22 cellular contexts compared by ENCODE assay signal in the genomic region with DNA sequence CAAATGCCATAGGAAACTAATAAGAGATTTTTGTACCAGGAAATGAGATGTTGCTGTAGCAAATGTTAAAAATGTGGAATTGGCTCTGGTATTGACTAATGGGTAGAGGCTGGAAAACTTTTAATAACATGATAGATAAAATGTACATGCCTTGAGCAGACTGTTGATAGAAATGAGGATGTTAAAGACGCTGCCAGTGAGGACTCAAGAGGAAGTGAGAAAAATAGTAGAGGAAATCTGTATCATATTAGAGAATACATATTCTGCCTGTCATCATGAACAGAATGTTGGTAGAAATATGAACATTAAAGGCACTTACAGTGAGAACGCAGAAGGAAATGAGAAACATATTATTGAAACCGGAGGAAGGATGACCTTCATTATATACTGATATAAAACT.
"Had no signal": no experiment of that assay in that cellular context is flagged by ENCODE, and none has a peak within 500 bp of the region (broad histone marks: within the 10 kb centered on the region; RNA-seq: fewer than 3 reads in every experiment).

No MANE protein-coding gene starts in this region.

- H3K27ac ChIP-seq: foreskin keratinocyte, hepatocyte, left ventricle myocardium inferior, lower lobe of right lung, neutrophil, psoas muscle, right lobe of liver, tibial artery, upper lobe of right lung, vagina had no signal

- H3K27me3 ChIP-seq: foreskin keratinocyte, hepatocyte, neutrophil, right lobe of liver, tibial artery, upper lobe of right lung, vagina had no signal

- H3K36me3 ChIP-seq: left ventricle myocardium inferior, lower lobe of right lung, neutrophil, right lobe of liver, tibial artery, upper lobe of right lung, vagina had no signal

- H3K4me2 ChIP-seq: hepatocyte had no signal

- ATAC-seq: foreskin keratinocyte; left cardiac atrium; lower lobe of right lung; naive thymus-derived CD8-positive, alpha-beta T cell; psoas muscle; right lobe of liver; stimulated activated effector memory CD8-positive, alpha-beta T cell treated with anti-CD3 and anti-CD28 coated beads, Interleukin-12 subunit alpha, Interleukin-12 subunit beta, amount 100 ng/mL, for 72 hours; upper lobe of right lung had no signal

- H3K27me3 Mint-ChIP-seq: naive thymus-derived CD8-positive, alpha-beta T cell; stimulated activated naive CD8-positive, alpha-beta T cell treated with anti-CD3 and anti-CD28 coated beads, Interleukin-15, Interleukin-2, amounts not matched to agents 100 ng/mL and 50 ng/mL, for 24 hours had no signal

- H3K4me3 Mint-ChIP-seq: endodermal cell; naive thymus-derived CD8-positive, alpha-beta T cell; stimulated activated effector memory CD8-positive, alpha-beta T cell treated with anti-CD3 and anti-CD28 coated beads, Interleukin-12 subunit alpha, Interleukin-12 subunit beta, amount 100 ng/mL, for 72 hours; stimulated activated naive CD8-positive, alpha-beta T cell treated with anti-CD3 and anti-CD28 coated beads, Interleukin-15, Interleukin-2, amounts not matched to agents 100 ng/mL and 50 ng/mL, for 24 hours had no signal

- H3K27ac Mint-ChIP-seq: endodermal cell; naive thymus-derived CD8-positive, alpha-beta T cell; stimulated activated effector memory CD8-positive, alpha-beta T cell treated with anti-CD3 and anti-CD28 coated beads, Interleukin-12 subunit alpha, Interleukin-12 subunit beta, amount 100 ng/mL, for 72 hours; stimulated activated naive CD8-positive, alpha-beta T cell treated with anti-CD3 and anti-CD28 coated beads, Interleukin-15, Interleukin-2, amounts not matched to agents 100 ng/mL and 50 ng/mL, for 24 hours had no signal

- H3K4me1 ChIP-seq: foreskin keratinocyte, left ventricle myocardium inferior, lower lobe of right lung, psoas muscle, right lobe of liver, tibial artery, upper lobe of right lung, vagina had no signal

- H3K4me3 ChIP-seq: hepatocyte, left ventricle myocardium inferior, lower lobe of right lung, psoas muscle, right lobe of liver, tibial artery, upper lobe of right lung, vagina had no signal

- H3K79me2 ChIP-seq: hepatocyte had no signal

- H3K36me3 Mint-ChIP-seq: naive thymus-derived CD8-positive, alpha-beta T cell; stimulated activated effector memory CD8-positive, alpha-beta T cell treated with anti-CD3 and anti-CD28 coated beads, Interleukin-12 subunit alpha, Interleukin-12 subunit beta, amount 100 ng/mL, for 72 hours had no signal

- H3K4me1 Mint-ChIP-seq: stimulated activated effector memory CD8-positive, alpha-beta T cell treated with anti-CD3 and anti-CD28 coated beads, Interleukin-12 subunit alpha, Interleukin-12 subunit beta, amount 100 ng/mL, for 72 hours had no signal

- DNase-seq: effector CD4-positive, alpha-beta T cell; endodermal cell; erythroblast; foreskin keratinocyte; kidney; left cardiac atrium; left ventricle myocardium inferior; lower lobe of right lung; mesenchymal stem cell; naive thymus-derived CD8-positive, alpha-beta T cell; psoas muscle; retina; right lobe of liver; stimulated activated CD4-positive, alpha-beta T cell treated with anti-CD3 and anti-CD28 coated beads, Interleukin-4, amount 100 ng/mL, for 1 hour; stimulated activated CD8-positive, alpha-beta memory T cell treated with anti-CD3 and anti-CD28 coated beads, Interleukin-4, amount 100 ng/mL, for 48 hours; tibial artery; upper lobe of right lung had no signal

- H3K9me3 Mint-ChIP-seq: endodermal cell; stimulated activated naive CD8-positive, alpha-beta T cell treated with anti-CD3 and anti-CD28 coated beads, Interleukin-15, Interleukin-2, amounts not matched to agents 100 ng/mL and 50 ng/mL, for 24 hours had no signal

- H3K9me3 ChIP-seq: left ventricle myocardium inferior, lower lobe of right lung, neutrophil, psoas muscle, right lobe of liver, tibial artery, upper lobe of right lung, vagina had no signal
